ENCODE assay signal across 9 cellular contexts in genomic region chr6:111683749-111684267, GRCh38.
A peak's percentile ranks its signal among the peaks of the same experiment; 100 is the strongest.
DNase-seq lines count a peak whose midpoint lies in the region; ATAC-seq and TF ChIP-seq lines count a peak whose summit lies in the region.
"Had no signal": no experiment of that assay in that cellular context is flagged by ENCODE, and none has a peak within 500 bp of the region (broad histone marks: within the 10 kb centered on the region; RNA-seq: fewer than 3 reads in every experiment).

No MANE protein-coding gene starts in this region.

- H3K36me3 ChIP-seq in brain microvascular endothelial cell (replicated peaks) (peaks cover 12% of the 10 kb centered on the region), stomach smooth muscle (ENCODE audit: control insufficient read depth in 2 of 2, insufficient read depth in 2 of 2, low read length in 2 of 2) (peaks cover 0 to 2% of the 10 kb centered on the region in 2 donors)

- H3K27me3 Mint-ChIP-seq in HFFc6 (ENCODE audit: insufficient read depth): peaks cover 2% of the 10 kb centered on the region; the same call in 1 of the 2 replicates

- TF ChIP-seq CTCF in HFFc6 (IDR thresholded peaks at IDR 0.05) (no peak), brain microvascular endothelial cell (IDR thresholded peaks at IDR 0.05; ENCODE audit: low read depth, low read length, missing control alignments) (no peak)

- peaks cover 22% of the 10 kb centered on the region for H3K4me1 Mint-ChIP-seq in HFFc6 (ENCODE audit: low read depth)

- H3K4me1 ChIP-seq in stomach smooth muscle (ENCODE audit: control insufficient read depth, insufficient read depth, low read length): peaks cover 31% of the 10 kb centered on the region
- H3K4me1 ChIP-seq: foreskin keratinocyte had no signal

- peaks cover 42% of the 10 kb centered on the region for H3K36me3 Mint-ChIP-seq in HFFc6 (ENCODE audit: low read depth)

- H3K9ac ChIP-seq in stomach smooth muscle (ENCODE audit: low read length in 2 of 2): peak overlapping the region in 1 of 2 donors; percentile 13

- H3K4me3 ChIP-seq in brain microvascular endothelial cell (ENCODE audit: low read depth, low read length) (no peak overlapping the region), stomach smooth muscle (ENCODE audit: low read length in 2 of 2) (no peak overlapping the region)

- in situ Hi-C loops in brain microvascular endothelial cell (cut with HindIII; ENCODE audit: low pct_ligation_motif_present, low sequenced_read_pairs): no loop called here

- peak overlapping the region; percentile 62 for H3K27ac Mint-ChIP-seq in HFFc6

- no peaks in the 10 kb centered on the region for H3K9me3 ChIP-seq in stomach smooth muscle (ENCODE audit: control insufficient read depth in 2 of 2, low read length in 2 of 2)

- H3K9me3 Mint-ChIP-seq in HFFc6: no peaks in the 10 kb centered on the region

- H3K27me3 ChIP-seq in brain microvascular endothelial cell (replicated peaks) (no peaks in the 10 kb centered on the region), stomach smooth muscle (ENCODE audit: control insufficient read depth in 1 of 2, insufficient read depth in 2 of 2, low read length in 2 of 2) (no peaks in the 10 kb centered on the region)
- H3K27me3 ChIP-seq: foreskin keratinocyte had no signal

- no peak overlapping the region for H3K4me3 Mint-ChIP-seq in HFFc6

- DNase-seq in HFFc6: no peak
- DNase-seq in brain microvascular endothelial cell: peak; percentile 79
- DNase-seq in kidney glomerular epithelial cell (lab: John Stamatoyannopoulos, UW): peak; percentile 13
- no peak for DNase-seq in globus pallidus (ENCODE audit: low spot score)
- DNase-seq in NCI-H146 treated with DMSO at 0.1 percent for 48 hours (lab: John Stamatoyannopoulos, UW; ENCODE audit: unreplicated experiment): no peak
- DNase-seq: foreskin keratinocyte, NCI-H1048 had no signal

- no peak for ATAC-seq in HG03521 (IDR thresholded peaks at IDR 0.05; ENCODE audit: unreplicated experiment)
- ATAC-seq: foreskin keratinocyte had no signal

- peak overlapping the region; percentile 69 for H3K27ac ChIP-seq in brain microvascular endothelial cell
- peak overlapping the region; percentile 79 for H3K27ac ChIP-seq in stomach smooth muscle (ENCODE audit: low read length)
- H3K27ac ChIP-seq: foreskin keratinocyte had no signal

Comparison
In these comparisons a context has a peak if more than half of its experiments do, and no peak if none do; other contexts are left out.
1. DNase-seq: peak in brain microvascular endothelial cell (single experiment) and kidney glomerular epithelial cell (single experiment); none in HFFc6 (single experiment), globus pallidus (single experiment) and NCI-H146 treated with DMSO at 0.1 percent for 48 hours (single experiment).